Comparison of ENCODE assay signal across 8 cellular contexts in the genomic region with DNA sequence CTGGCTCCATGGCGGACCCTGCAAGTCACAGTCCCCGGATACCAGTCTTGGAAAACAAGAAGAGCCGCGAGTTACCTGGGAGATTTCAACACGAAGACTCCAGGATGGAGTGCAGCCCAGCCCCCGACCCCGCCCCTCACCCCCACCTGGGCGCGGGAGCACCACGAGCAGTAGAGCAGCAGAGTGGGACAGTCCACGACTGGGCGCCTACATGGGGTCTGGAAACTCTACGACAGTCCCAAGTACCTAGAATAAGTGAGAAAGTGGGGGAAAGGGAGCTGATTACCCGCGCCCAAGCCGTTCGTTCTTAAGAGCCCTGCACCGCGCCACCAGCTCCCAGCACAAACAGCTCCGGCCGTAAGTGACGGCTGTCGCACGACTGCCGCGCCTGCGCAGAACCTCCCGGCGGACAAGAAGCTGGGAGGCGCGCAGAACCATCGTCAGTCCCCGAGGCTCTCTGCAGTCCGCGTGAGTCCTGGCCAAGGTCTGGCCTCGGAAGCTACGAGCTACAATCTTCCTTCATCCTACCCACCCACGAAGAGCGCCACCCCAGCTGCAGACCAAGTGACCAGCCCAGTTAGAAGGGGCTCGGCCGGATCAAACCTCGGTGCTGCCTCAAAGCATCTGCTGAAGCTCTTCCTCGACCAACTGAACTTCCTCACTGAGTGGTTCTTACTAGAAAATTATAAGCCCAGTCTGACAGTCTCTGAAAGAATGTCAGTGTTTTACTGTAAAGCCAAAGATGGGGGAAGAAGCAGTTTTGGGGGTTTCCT. TPM values are rescaled to one million over a fixed set of nuclear protein-coding genes. Genes with fewer than 3 reads are reported as not detected.
DNase-seq lines count a peak whose midpoint lies in the region; ATAC-seq and TF ChIP-seq lines count a peak whose summit lies in the region.

DPY30 (minus strand) TSS at position 359 of the 773 bp plus-strand sequence; CDS start at position 10, 349 bp downstream.

- peak within 1 kb of the TSS; percentile 67 for H2AFZ ChIP-seq in PC-3 (ENCODE audit: low read length)

- ATAC-seq in GM21619 (IDR thresholded peaks at IDR 0.05; ENCODE audit: unreplicated experiment) = peak; percentile 88
- peak; percentile 88 for ATAC-seq in PC-3
- peak; percentile 100 for ATAC-seq in mucosa of descending colon

- peak; percentile 85 for DNase-seq in DMS153 treated with DMSO at 0.1 percent for 48 hours (lab: John Stamatoyannopoulos, UW; ENCODE audit: unreplicated experiment)
- DNase-seq in Jurkat, Clone E6-1 (ENCODE audit: low read depth, low spot score) = peak; percentile 71
- peak; percentile 93 for DNase-seq in PC-3
- peak; percentile 84 for DNase-seq in activated T-cell treated with anti-CD3 and anti-CD28 coated beads for 4 hours
- no peak for DNase-seq in epithelial cell of prostate (ENCODE audit: low read depth, low spot score)
- DNase-seq in mucosa of descending colon = peak; percentile 93 to 95 (median 95)
- DNase-seq in stimulated activated CD8-positive, alpha-beta memory T cell treated with anti-CD3 and anti-CD28 coated beads, Interleukin-4, amount 100 ng/mL, for 1 hour (ENCODE audit: low read depth in 2 of 2, low spot score in 1 of 2) = peak; percentile 69 to 82

- H3K4me1 ChIP-seq in PC-3 (ENCODE audit: insufficient read depth, low read length) (peaks cover 6% of the 10 kb centered on the region), mucosa of descending colon (ENCODE audit: low read depth) (peaks cover 4% of the 10 kb centered on the region)

- H4K20me1 ChIP-seq in PC-3 (ENCODE audit: low read length) = no peaks in the 10 kb centered on the region

- peak within 1 kb of the TSS; percentile 90 for H3K4me2 ChIP-seq in PC-3 (ENCODE audit: low read length)

- no peaks in the 10 kb centered on the region for H3F3A ChIP-seq in PC-3 (ENCODE audit: low read length, unreplicated experiment)

- POLR2A ChIA-PET in PC-3 (lab: Charles Lee; ENCODE audit: unreplicated experiment) = interaction anchor here (0.6 to 1.3 kb wide), 8 partner anchors 21 to 984 kb away, joined by 3 to 17 read pairs (median 5); partner anchors contain the start of genes SLC30A6 and SPAST

- H3K79me2 ChIP-seq in PC-3 (ENCODE audit: low read length) = peaks cover 20% of the 10 kb centered on the region

- intact Hi-C loops in PC-3 (cut with micrococcal nuclease) = loop anchor here (1.0 to 2.0 kb wide), 2 partner anchors 24 to 31 kb away; partner anchors contain the start of gene SPAST
- intact Hi-C loops in mucosa of descending colon (cut with DNase I, micrococcal nuclease) = no loop called here

- H3K27ac ChIP-seq in PC-3 (ENCODE audit: low read length) = peak within 1 kb of the TSS; percentile 50
- H3K27ac ChIP-seq in epithelial cell of prostate = peak within 1 kb of the TSS; percentile 56

- H3K36me3 ChIP-seq in PC-3 (ENCODE audit: low read depth, low read length) (no peaks in the 10 kb centered on the region), mucosa of descending colon (ENCODE audit: low read depth) (no peaks in the 10 kb centered on the region)

- no TSS peak for BruUV-seq in PC-3 (replicated peaks; lab: Mats Ljungman, UMichigan)

- H3K9ac ChIP-seq in PC-3 (ENCODE audit: low read length) = peak within 1 kb of the TSS; percentile 70

- no peaks in the 10 kb centered on the region for H3K9me2 ChIP-seq in PC-3 (replicated peaks; ENCODE audit: low read length)

- no peak; the same call in 1 of the 2 replicates for TF ChIP-seq CTCF in PC-3 (conservative IDR thresholded peaks at IDR 0.05; ENCODE audit: low read depth, low read length)
- TF ChIP-seq CTCF in mucosa of descending colon (IDR thresholded peaks at IDR 0.05) = no peak

- CTCF ChIA-PET in PC-3 (lab: Charles Lee) = interaction anchor here (0.6 to 1.1 kb wide), 2 partner anchors 9 to 23 kb away, joined by 4 to 6 read pairs; partner anchors contain the start of gene SPAST

- H3K9me3 ChIP-seq in PC-3 (ENCODE audit: low read length) = no peaks in the 10 kb centered on the region
- no peaks in the 10 kb centered on the region for H3K9me3 ChIP-seq in mucosa of descending colon

- H3K4me3 ChIP-seq in Jurkat, Clone E6-1 (ENCODE audit: low read length) = peak within 1 kb of the TSS; percentile 76
- H3K4me3 ChIP-seq in PC-3 (ENCODE audit: low read length) (peak within 1 kb of the TSS; percentile 92), mucosa of descending colon (peak within 1 kb of the TSS; percentile 64)

- no peaks in the 10 kb centered on the region for H3K27me3 ChIP-seq in PC-3 (ENCODE audit: low read length)

RNA-seq across cellular contexts. Expression of gene DPY30, which starts in this region (rescaled TPM):
- 59.6 TPM for polyA plus RNA-seq in Jurkat, Clone E6-1 (2012; ENCODE audit: insufficient read depth, insufficient read length)
- 104 and 127 TPM in 2 replicates for total RNA-seq in PC-3 (2014; rRNA removed)
- total RNA-seq in mucosa of descending colon = 10 to 100 TPM; 49.0 to 59.2 (median 49.0) TPM
